ENCODE assay signal across 17 cellular contexts in the genomic region with DNA sequence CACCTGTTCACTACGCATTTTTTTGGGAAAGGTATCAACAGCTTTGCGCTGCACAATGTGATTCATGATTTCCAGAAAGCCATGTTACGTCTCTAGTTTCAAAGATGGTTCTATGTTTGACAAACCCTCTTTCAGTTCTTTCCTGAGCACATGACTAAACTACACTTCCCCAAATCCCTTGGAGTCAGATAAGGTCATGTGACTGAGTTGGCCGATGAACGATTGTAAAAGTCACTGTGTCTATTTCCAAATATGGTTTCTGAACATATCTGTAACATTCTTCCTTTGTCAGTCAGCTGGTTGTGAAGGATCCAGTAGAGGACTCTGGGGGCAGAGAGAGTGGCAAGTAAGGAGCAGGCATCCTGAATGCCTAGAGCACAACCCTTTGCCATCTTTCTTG. TPM values are rescaled to one million over a fixed set of nuclear protein-coding genes. Genes with fewer than 3 reads are reported as not detected.
"Had no signal": no experiment of that assay in that cellular context is flagged by ENCODE, and none has a peak within 500 bp of the region (broad histone marks: within the 10 kb centered on the region; RNA-seq: fewer than 3 reads in every experiment).

No MANE protein-coding gene starts in this region.

- H3K27me3 Mint-ChIP-seq: dendritic cell treated with granulocyte-macrophage colony-stimulating factor and Interleukin-4, amounts not matched to agents 40 ng/mL and 50 ng/mL, for 4 days; effector memory CD8-positive, alpha-beta T cell; natural killer cell treated with Interleukin-12 subunit alpha and Interleukin-12 subunit beta and Interleukin-15 and Interleukin-18, amount 100 ng/mL, for 72 hours; stimulated activated naive B cell treated with anti-CD40 and anti-IgM and Interleukin-4, amounts not matched to agents 10 μg/mL and 1 μg/mL and 100 μg/mL, for 72 hours had no signal

- H3K27ac ChIP-seq: foreskin keratinocyte, tibial artery had no signal

- H3K36me3 Mint-ChIP-seq: natural killer cell treated with Interleukin-12 subunit alpha and Interleukin-12 subunit beta and Interleukin-15 and Interleukin-18, amount 100 ng/mL, for 72 hours; stimulated activated naive B cell treated with anti-CD40 and anti-IgM and Interleukin-4, amounts not matched to agents 10 μg/mL and 1 μg/mL and 100 μg/mL, for 72 hours had no signal

- DNase-seq: activated CD4-positive, alpha-beta T cell treated with anti-CD3 and anti-CD28 coated beads, Interleukin-2, amount 50 U/mL, for 1 hour; activated CD8-positive, alpha-beta memory T cell treated with anti-CD3 and anti-CD28 coated beads for 24 hours; activated naive CD4-positive, alpha-beta T cell; aorta; effector memory CD8-positive, alpha-beta T cell; foreskin keratinocyte; head of caudate nucleus; nucleus accumbens; posterior cingulate gyrus; retina; stimulated activated CD4-positive, alpha-beta T cell treated with anti-CD3 and anti-CD28 coated beads, Interleukin-4, amount 100 ng/mL, for 1 hour; stimulated activated naive B cell treated with anti-CD40 and anti-IgM and Interleukin-4, amounts not matched to agents 10 μg/mL and 1 μg/mL and 100 μg/mL, for 72 hours; tibial artery had no signal

- H3K27me3 ChIP-seq: foreskin keratinocyte, tibial artery had no signal

- H3K36me3 ChIP-seq: tibial artery had no signal

- H3K4me3 Mint-ChIP-seq: dendritic cell treated with granulocyte-macrophage colony-stimulating factor and Interleukin-4, amounts not matched to agents 40 ng/mL and 50 ng/mL, for 4 days; effector memory CD8-positive, alpha-beta T cell; natural killer cell treated with Interleukin-12 subunit alpha and Interleukin-12 subunit beta and Interleukin-15 and Interleukin-18, amount 100 ng/mL, for 72 hours; stimulated activated naive B cell treated with anti-CD40 and anti-IgM and Interleukin-4, amounts not matched to agents 10 μg/mL and 1 μg/mL and 100 μg/mL, for 72 hours had no signal

- ATAC-seq: activated CD4-positive, CD25-positive, alpha-beta regulatory T cell treated with anti-CD3 and anti-CD28 coated beads, Interleukin-2, amount 50 U/mL, for 24 hours; effector memory CD8-positive, alpha-beta T cell; foreskin keratinocyte; natural killer cell treated with Interleukin-12 subunit alpha and Interleukin-12 subunit beta and Interleukin-15 and Interleukin-18, amount 100 ng/mL, for 72 hours had no signal

- H3K9me3 Mint-ChIP-seq: dendritic cell treated with granulocyte-macrophage colony-stimulating factor and Interleukin-4, amounts not matched to agents 40 ng/mL and 50 ng/mL, for 4 days; effector memory CD8-positive, alpha-beta T cell; natural killer cell treated with Interleukin-12 subunit alpha and Interleukin-12 subunit beta and Interleukin-15 and Interleukin-18, amount 100 ng/mL, for 72 hours; stimulated activated naive B cell treated with anti-CD40 and anti-IgM and Interleukin-4, amounts not matched to agents 10 μg/mL and 1 μg/mL and 100 μg/mL, for 72 hours had no signal

- H3K27ac Mint-ChIP-seq: dendritic cell treated with granulocyte-macrophage colony-stimulating factor and Interleukin-4, amounts not matched to agents 40 ng/mL and 50 ng/mL, for 4 days; effector memory CD8-positive, alpha-beta T cell; natural killer cell treated with Interleukin-12 subunit alpha and Interleukin-12 subunit beta and Interleukin-15 and Interleukin-18, amount 100 ng/mL, for 72 hours; stimulated activated naive B cell treated with anti-CD40 and anti-IgM and Interleukin-4, amounts not matched to agents 10 μg/mL and 1 μg/mL and 100 μg/mL, for 72 hours had no signal

- H3K4me1 ChIP-seq: foreskin keratinocyte, tibial artery had no signal

- H3K4me3 ChIP-seq: tibial artery had no signal

- H3K9me3 ChIP-seq: tibial artery had no signal

RNA-seq across cellular contexts. Expression of a gene that starts 35.4 kb away (rescaled TPM):
- total RNA-seq: aorta; foreskin keratinocyte; liver; natural killer cell treated with Interleukin-12 subunit alpha and Interleukin-12 subunit beta and Interleukin-15 and Interleukin-18, amount 100 ng/mL, for 72 hours had no signal
- polyA plus RNA-seq: foreskin keratinocyte, liver had no signal
